In the genomic region with DNA sequence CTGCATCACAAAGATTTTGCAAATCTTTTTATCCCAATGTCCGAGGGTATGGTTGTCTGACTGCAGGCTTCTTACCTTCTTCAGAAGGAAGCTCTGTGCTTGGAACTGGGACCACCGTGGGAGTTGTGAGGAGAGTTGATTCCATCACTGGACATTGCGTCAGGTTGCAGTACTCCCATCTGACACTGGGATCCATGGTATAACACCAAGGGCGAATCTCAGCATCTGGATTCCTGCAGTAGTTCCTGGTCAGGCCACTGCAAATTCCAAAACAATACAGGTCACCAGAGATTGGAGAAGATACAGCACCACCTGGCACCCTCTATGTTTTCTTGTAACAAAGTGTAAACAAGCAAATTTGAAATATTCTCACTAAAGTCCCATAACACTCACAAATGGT, we compare ENCODE assay signal across 32 cellular contexts.
DNase-seq lines count a peak whose midpoint lies in the region; ATAC-seq, FAIRE-seq and TF ChIP-seq lines count a peak whose summit lies in the region.
"Had no signal": no experiment of that assay in that cellular context is flagged by ENCODE, and none has a peak within 500 bp of the region (broad histone marks: within the 10 kb centered on the region; RNA-seq: fewer than 3 reads in every experiment).

No MANE protein-coding gene starts in this region.

- CTCF ChIA-PET in HepG2 (lab: Yijun Ruan, JAX; ENCODE audit: low intra/inter-chr PET ratio, low total read pairs), result no interaction called here
- CTCF ChIA-PET in A549 (lab: Yijun Ruan, JAX), result no interaction called here
- CTCF ChIA-PET in HCT116 (lab: Charles Lee), result no interaction called here

- H3K4me1 ChIP-seq in HepG2 (ENCODE audit: insufficient read depth, low read length), result no peaks in the 10 kb centered on the region
- no peaks in the 10 kb centered on the region for H3K4me1 ChIP-seq in right lobe of liver
- no peaks in the 10 kb centered on the region for H3K4me1 ChIP-seq in A549
- H3K4me1 ChIP-seq in HCT116 (ENCODE audit: control insufficient read depth in 1 of 2, insufficient read depth in 2 of 2, low read length in 2 of 2), result no peaks in the 10 kb centered on the region
- H3K4me1 ChIP-seq: BE2C, BLaER1, Caco-2 had no signal

- TF ChIP-seq CTCF in HepG2 (CRISPR knock-in tag; IDR thresholded peaks at IDR 0.05) (no peak), right lobe of liver (IDR thresholded peaks at IDR 0.05) (no peak), A549 (IDR thresholded peaks at IDR 0.05) (no peak), HCT116 (IDR thresholded peaks at IDR 0.05 in 2 of 3, conservative IDR thresholded peaks at IDR 0.05 in 1 of 3; ENCODE audit: borderline replicate concordance in 1 of 3, insufficient read depth in 1 of 3, low read depth in 2 of 3, low read length in 2 of 3) (peak in 1 of 3 experiments; percentile 26; a peak in 1 of 6 replicates)

- no peak overlapping the region for H3K4me2 ChIP-seq in HepG2 (ENCODE audit: low read depth, low read length)
- H3K4me2 ChIP-seq in A549, result no peak overlapping the region
- H3K4me2 ChIP-seq in HCT116 (ENCODE audit: low read length), result no peak overlapping the region
- H3K4me2 ChIP-seq: BLaER1; BLaER1 treated with 17β-estradiol and CSF1 and Interleukin-3, amounts not matched to agents 10 nM and 100 nM had no signal

- H3K27ac ChIP-seq in HepG2 (ENCODE audit: extremely low read length, insufficient read depth, low read length), result no peak overlapping the region
- H3K27ac ChIP-seq in right lobe of liver, result no peak overlapping the region
- no peak overlapping the region for H3K27ac ChIP-seq in A549
- H3K27ac ChIP-seq in HCT116 (ENCODE audit: low read depth, low read length), result no peak overlapping the region
- H3K27ac ChIP-seq: 22Rv1; BLaER1; BLaER1 treated with 17β-estradiol and CSF1 and Interleukin-3, amounts not matched to agents 10 nM and 100 nM; C4-2B had no signal

- H3K9me3 ChIP-seq in HepG2 (ENCODE audit: low read length) (no peaks in the 10 kb centered on the region), right lobe of liver (no peaks in the 10 kb centered on the region), A549 (no peaks in the 10 kb centered on the region), HCT116 (ENCODE audit: control insufficient read depth in 1 of 2, insufficient read depth in 1 of 2, low read depth in 1 of 2, low read length in 2 of 2) (no peaks in the 10 kb centered on the region; a peak in 1 of 4 replicates)
- H3K9me3 ChIP-seq: BE2C, BLaER1, Caco-2 had no signal

- no TSS peak for BruUV-seq in HepG2 (replicated peaks; lab: Mats Ljungman, UMichigan)
- BruUV-seq in HCT116 (replicated peaks; lab: Mats Ljungman, UMichigan), result no TSS peak

- no peaks in the 10 kb centered on the region for H3K9me2 ChIP-seq in HCT116 (ENCODE audit: insufficient read depth)

- RAD21 ChIA-PET in HCT116 (lab: Charles Lee; ENCODE audit: low non-redundant PET in 1 of 2, low total read pairs in 2 of 2, uncharacterized antibody in 2 of 2, unreplicated experiment in 2 of 2), result interaction anchor here in 1 of 2 experiments (0.6 kb wide), 1 partner anchor 829 kb away, joined by 6 read pairs; no protein-coding TSS in a partner anchor

- H4K20me1 ChIP-seq in HepG2 (ENCODE audit: insufficient read depth, low read length) (no peaks in the 10 kb centered on the region), HCT116 (ENCODE audit: insufficient read depth) (no peaks in the 10 kb centered on the region)
- H4K20me1 ChIP-seq: BLaER1; BLaER1 treated with 17β-estradiol and CSF1 and Interleukin-3, amounts not matched to agents 10 nM and 100 nM had no signal

- in situ Hi-C loops in HepG2 (cut with HindIII; ENCODE audit: extremely low pct_ligation_motif_present, low pct_unique_long_range_greater_than_20kb), result no loop called here

- intact Hi-C loops in HepG2 (cut with micrococcal nuclease; ENCODE audit: unreplicated experiment) (no loop called here), right lobe of liver (cut with DNase I) (no loop called here), HCT116 (cut with micrococcal nuclease) (no loop called here)

- H3K79me2 ChIP-seq in HepG2 (ENCODE audit: insufficient read depth, low read length) (no peaks in the 10 kb centered on the region), HCT116 (ENCODE audit: insufficient read depth, low read length) (no peaks in the 10 kb centered on the region)

- POLR2A ChIA-PET in HepG2 (lab: Yijun Ruan, JAX) (no interaction called here), A549 (lab: Yijun Ruan, JAX) (no interaction called here), HCT116 (lab: Charles Lee) (no interaction called here)

- TF ChIP-seq EP300 in HepG2 (IDR thresholded peaks at IDR 0.05; ENCODE audit: low read depth in 2 of 2, low read length in 2 of 2) (no peak), HepG2 (CRISPR knock-in tag; IDR thresholded peaks at IDR 0.05; ENCODE audit: borderline replicate concordance) (no peak), A549 (IDR thresholded peaks at IDR 0.05) (no peak)

- ATAC-seq in HepG2, result peak; percentile 72
- ATAC-seq in right lobe of liver, result no peak
- peak; percentile 45 to 54; a peak in 2 of 6 replicates for ATAC-seq in A549
- ATAC-seq in HCT116, result 0 out of 2 replicates have a peak, but pooled peaks have one; percentile 52
- ATAC-seq: CD8-positive, alpha-beta T cell had no signal

- H2AFZ ChIP-seq in HepG2 (ENCODE audit: low read length) (no peak overlapping the region), HCT116 (ENCODE audit: low read depth, low read length, poor library complexity, severe bottlenecking) (no peak overlapping the region)

- FAIRE-seq in HepG2 (lab: Jason Lieb, UNC), result no peak
- FAIRE-seq in A549 (lab: Jason Lieb, UNC), result no peak
- FAIRE-seq: A204.1, D721Med had no signal

- TF ChIP-seq POLR2A in HepG2 (IDR thresholded peaks at IDR 0.05; ENCODE audit: insufficient read depth in 1 of 2, low read depth in 2 of 2, low read length in 2 of 2) (no peak), right lobe of liver (IDR thresholded peaks at IDR 0.05) (no peak), A549 (IDR thresholded peaks at IDR 0.05; ENCODE audit: low read length) (no peak), HCT116 (IDR thresholded peaks at IDR 0.05; ENCODE audit: borderline replicate concordance, extremely low read depth, insufficient read depth, insufficient read length) (no peak)

- no peak overlapping the region for H3K9ac ChIP-seq in HepG2 (ENCODE audit: insufficient read depth, low read depth, low read length)
- H3K9ac ChIP-seq in HCT116 (ENCODE audit: low read length), result no peak overlapping the region
- H3K9ac ChIP-seq: BLaER1; BLaER1 treated with 17β-estradiol and CSF1 and Interleukin-3, amounts not matched to agents 10 nM and 100 nM had no signal

- TF ChIP-seq RAD21 in HepG2 (CRISPR knock-in tag; IDR thresholded peaks at IDR 0.05), result no peak
- no peak for TF ChIP-seq RAD21 in A549 (conservative IDR thresholded peaks at IDR 0.05 in 1 of 2, IDR thresholded peaks at IDR 0.05 in 1 of 2)
- TF ChIP-seq RAD21 in HCT116 (IDR thresholded peaks at IDR 0.05; ENCODE audit: low read depth), result no peak

- 21% methylated on average over 4 of the region's 4 CpGs for WGBS in HepG2 (ENCODE audit: low lambda C conversion rate)
- 80% methylated on average over 2 of the region's 4 CpGs for WGBS in right lobe of liver (ENCODE audit: insufficient coverage, low coverage, low lambda C conversion rate, missing lambda C conversion rate)
- WGBS in A549 (ENCODE audit: missing lambda C conversion rate), result 13% methylated on average over 4 of the region's 4 CpGs

- H3K4me3 ChIP-seq in HepG2 (replicated peaks in 1 of 3; ENCODE audit: insufficient read depth in 1 of 3, low read depth in 2 of 3, low read length in 3 of 3) (no peak overlapping the region), right lobe of liver (no peak overlapping the region), A549 (no peak overlapping the region), HCT116 (replicated peaks in 1 of 2; ENCODE audit: low read depth in 1 of 2, low read length in 2 of 2) (no peak overlapping the region)
- H3K4me3 ChIP-seq: BLaER1; BLaER1 treated with 17β-estradiol and CSF1 and Interleukin-3, amounts not matched to agents 10 nM and 100 nM had no signal

- H3K27me3 ChIP-seq in HepG2 (ENCODE audit: control insufficient read depth in 1 of 2, insufficient read depth in 2 of 2, low read length in 2 of 2) (no peaks in the 10 kb centered on the region), right lobe of liver (no peaks in the 10 kb centered on the region), HCT116 (ENCODE audit: insufficient read depth, low read length) (no peaks in the 10 kb centered on the region)
- H3K27me3 ChIP-seq: BE2C; BLaER1; BLaER1 treated with 17β-estradiol and CSF1 and Interleukin-3, amounts not matched to agents 10 nM and 100 nM had no signal

- DNase-seq in HepG2 (ENCODE audit: low spot score) (no peak), right lobe of liver (no peak), A549 (ENCODE audit: low read depth in 1 of 2, low spot score in 1 of 2) (no peak), HCT116 (ENCODE audit: low read depth, low spot score) (no peak), amygdala (lab: John Stamatoyannopoulos, UW) (no peak), NCI-H1436 treated with DMSO at 0.1 percent for 48 hours (lab: John Stamatoyannopoulos, UW) (no peak)
- DNase-seq: 8988T; ACHN; AML-193; BE2C; C1 segment of cervical spinal cord; Caco-2; Calu3; CD4-positive, alpha-beta memory T cell; CD4-positive, alpha-beta T cell; CD4-positive, CD25-positive, alpha-beta regulatory T cell; CD8-positive, alpha-beta memory T cell; CD8-positive, alpha-beta T cell; COR-L47; DMS 273 treated with DMSO at 0.1 percent for 48 hours; DMS153; DMS53; DMS79; DMS79 treated with DMSO at 0.1 percent for 48 hours; DND-41; EL had no signal

- H3K36me3 ChIP-seq in HepG2 (replicated peaks in 1 of 2; ENCODE audit: control insufficient read depth in 1 of 2, insufficient read depth in 2 of 2, low read length in 2 of 2) (no peaks in the 10 kb centered on the region), right lobe of liver (peaks cover 0 to 70% (median 16%) of the 10 kb centered on the region in 4 donors), HCT116 (ENCODE audit: control insufficient read depth in 1 of 2, insufficient read depth in 2 of 2, low read length in 2 of 2) (no peaks in the 10 kb centered on the region)
- H3K36me3 ChIP-seq: BE2C; BLaER1; BLaER1 treated with 17β-estradiol and CSF1 and Interleukin-3, amounts not matched to agents 10 nM and 100 nM had no signal

TF ChIP-seq in HepG2, 621 proteins besides CTCF, POLR2A, EP300 and RAD21 (continues in another document):
- no peak for TF ChIP-seq MIXL1 (CRISPR knock-in tag; IDR thresholded peaks at IDR 0.05)
- TF ChIP-seq KLF13 (CRISPR knock-in tag; IDR thresholded peaks at IDR 0.05), result no peak
- no peak for TF ChIP-seq ZNF670 (CRISPR knock-in tag; IDR thresholded peaks at IDR 0.05; ENCODE audit: borderline replicate concordance)

TF ChIP-seq in A549, 52 proteins besides CTCF, POLR2A, EP300 and RAD21:
- no peak for TF ChIP-seq ZC3H11A (IDR thresholded peaks at IDR 0.05)
- no peak for TF ChIP-seq CHD2 (IDR thresholded peaks at IDR 0.05; ENCODE audit: low read length, partially characterized antibody)

TF ChIP-seq in HCT116, 20 proteins besides CTCF, POLR2A, EP300 and RAD21 (continues in another document):
- TF ChIP-seq ZFX (IDR thresholded peaks at IDR 0.05), result no peak
- TF ChIP-seq CBX3 (IDR thresholded peaks at IDR 0.05; ENCODE audit: low read depth), result no peak

Comparison
In these comparisons a context has a peak if more than half of its experiments do, and no peak if none do; other contexts are left out.
1. ATAC-seq: peak in HepG2 (single experiment), A549 (2 of 2) and HCT116 (single experiment); none in right lobe of liver (0 of 4).